ENCODE assay signal across 1 cellular context in the genomic region with DNA sequence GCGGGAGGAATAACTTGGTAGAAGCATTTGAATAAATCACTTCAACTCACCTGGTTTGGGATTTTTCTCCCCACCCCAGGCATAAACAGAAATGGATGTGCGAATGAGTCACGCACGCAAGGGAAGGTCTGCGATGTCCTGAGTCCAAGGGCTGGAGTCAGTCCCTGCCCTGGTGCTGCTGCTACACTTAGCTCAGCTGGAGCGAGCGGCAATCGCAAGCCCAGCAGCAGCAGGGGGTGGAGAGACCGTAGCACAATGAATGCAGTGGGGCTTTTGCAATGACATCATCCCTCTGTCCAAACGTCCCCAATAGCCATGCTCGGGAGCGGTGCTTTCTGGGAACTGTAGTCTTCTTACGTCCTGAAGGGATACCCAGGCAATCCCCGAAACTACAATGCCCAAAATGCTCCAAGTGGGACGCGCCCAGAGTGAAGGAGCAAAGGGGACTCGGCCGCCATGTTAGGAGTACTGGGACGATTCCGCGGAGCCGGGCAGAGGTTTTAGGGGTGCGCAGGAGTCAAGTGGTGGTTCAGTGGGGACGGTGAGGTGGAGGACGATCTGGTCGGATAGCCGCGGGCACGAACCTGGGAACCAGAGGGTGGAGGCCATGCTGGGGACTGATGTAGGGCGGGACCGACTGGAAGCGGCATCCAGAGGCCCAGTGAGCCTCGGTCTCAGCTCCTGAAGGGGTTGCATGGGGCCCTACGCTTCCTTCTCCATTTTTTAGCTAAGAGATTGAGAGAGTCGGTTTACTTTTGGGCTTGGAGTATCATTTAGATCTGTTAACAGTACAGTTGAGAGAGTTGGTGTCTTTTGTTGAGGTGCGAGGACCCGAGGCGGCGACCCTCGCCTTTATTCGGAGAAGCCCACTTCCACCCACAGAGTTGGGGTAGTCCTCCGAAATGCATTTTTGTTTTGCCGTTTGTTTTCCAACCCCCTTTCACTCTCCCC.
TF ChIP-seq lines count a peak whose summit lies in the region.

A gene with protein sequence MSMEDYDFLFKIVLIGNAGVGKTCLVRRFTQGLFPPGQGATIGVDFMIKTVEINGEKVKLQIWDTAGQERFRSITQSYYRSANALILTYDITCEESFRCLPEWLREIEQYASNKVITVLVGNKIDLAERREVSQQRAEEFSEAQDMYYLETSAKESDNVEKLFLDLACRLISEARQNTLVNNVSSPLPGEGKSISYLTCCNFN (minus strand): TSS at position 257 of the 951 bp plus-strand sequence. CDS start 74,581 bp downstream, outside the sequence.

TF ChIP-seq in H1, 55 proteins besides CTCF, POLR2A, EP300 and RAD21 (continued from another document):
- 0 out of 4 replicates have a peak, but pooled peaks of 1 of the 2 experiments have one; percentile 60 for TF ChIP-seq HDAC2 (IDR thresholded peaks at IDR 0.05; ENCODE audit: borderline replicate concordance in 1 of 2, low read depth in 2 of 2, low read length in 2 of 2)
- peak; percentile 86 for TF ChIP-seq TAF7 (optimal IDR thresholded peaks at IDR 0.05; ENCODE audit: borderline replicate concordance, low read depth, low read length)
- TF ChIP-seq KDM5A (IDR thresholded peaks at IDR 0.05; ENCODE audit: low read length), result peak; percentile 46; the same call in 1 of the 2 replicates
- no peak for TF ChIP-seq NANOG (IDR thresholded peaks at IDR 0.05; ENCODE audit: insufficient read depth, low read depth, low read length, poor library complexity, severe bottlenecking)
- TF ChIP-seq CHD1 (IDR thresholded peaks at IDR 0.05; ENCODE audit: low read depth, low read length), result peak; percentile 71; the same call in 1 of the 2 replicates
- peak; percentile 55; the same call in 1 of the 2 replicates for TF ChIP-seq CEBPB (IDR thresholded peaks at IDR 0.05; ENCODE audit: low read depth, low read length)
- TF ChIP-seq RBBP5 (IDR thresholded peaks at IDR 0.05; ENCODE audit: borderline replicate concordance, low read depth, low read length), result 0 out of 2 replicates have a peak, but pooled peaks have one; percentile 22
- no peak for TF ChIP-seq SRF (IDR thresholded peaks at IDR 0.05; ENCODE audit: low read depth, low read length)
- peak; percentile 52; the same call in 1 of the 2 replicates for TF ChIP-seq GTF2F1 (IDR thresholded peaks at IDR 0.05; ENCODE audit: borderline replicate concordance, low read depth, low read length)
- no peak for TF ChIP-seq KDM1A (IDR thresholded peaks at IDR 0.05; ENCODE audit: borderline replicate concordance, low read length)
- peak; percentile 71; the same call in 1 of the 2 replicates for TF ChIP-seq JUN (IDR thresholded peaks at IDR 0.05; ENCODE audit: low read depth, low read length)
- no peak; the same call in 1 of the 2 replicates for TF ChIP-seq NRF1 (IDR thresholded peaks at IDR 0.05; ENCODE audit: low read depth, low read length)
- no peak for TF ChIP-seq RFX5 (IDR thresholded peaks at IDR 0.05; ENCODE audit: borderline replicate concordance, low read depth, low read length)
- no peak for TF ChIP-seq MAFK (IDR thresholded peaks at IDR 0.05; ENCODE audit: low read depth, low read length)
- TF ChIP-seq BCL11A (IDR thresholded peaks at IDR 0.05; ENCODE audit: low read depth in 2 of 2, low read length in 2 of 2), result no peak
- no peak for TF ChIP-seq SP2 (IDR thresholded peaks at IDR 0.05; ENCODE audit: low read length)
- TF ChIP-seq ZNF274 (IDR thresholded peaks at IDR 0.05; ENCODE audit: borderline replicate concordance, extremely low read depth, low read length), result no peak
- peak in 1 of 2 experiments; percentile 93; a peak in 3 of 4 replicates for TF ChIP-seq SIN3A (conservative IDR thresholded peaks at IDR 0.05 in 1 of 2, IDR thresholded peaks at IDR 0.05 in 1 of 2; ENCODE audit: low read depth in 1 of 2, low read length in 2 of 2)
- no peak for TF ChIP-seq RNF2 (IDR thresholded peaks at IDR 0.05; ENCODE audit: borderline replicate concordance, low read depth, low read length, missing control alignments, poor library complexity, severe bottlenecking)
- TF ChIP-seq SIX5 (IDR thresholded peaks at IDR 0.05; ENCODE audit: low read depth, low read length), result peak; percentile 91
- TF ChIP-seq RXRA (IDR thresholded peaks at IDR 0.05; ENCODE audit: insufficient read depth, low read depth, low read length), result no peak
- TF ChIP-seq FOSL1 (IDR thresholded peaks at IDR 0.05; ENCODE audit: insufficient read depth, low read depth, low read length), result no peak
- no peak for TF ChIP-seq HDAC6 (IDR thresholded peaks at IDR 0.05; ENCODE audit: low read depth, low read length)
- no peak for TF ChIP-seq BRCA1 (IDR thresholded peaks at IDR 0.05; ENCODE audit: low read depth, low read length)
- TF ChIP-seq CTBP2 (IDR thresholded peaks at IDR 0.05; ENCODE audit: borderline replicate concordance, insufficient read depth, insufficient read length, low read length), result peak; percentile 55
- TF ChIP-seq SAP30 (IDR thresholded peaks at IDR 0.05; ENCODE audit: insufficient read depth, insufficient replicate concordance, low read length), result no peak
- TF ChIP-seq JUND (IDR thresholded peaks at IDR 0.05; ENCODE audit: low read length), result peak; percentile 94
- TF ChIP-seq, protein P1, sequence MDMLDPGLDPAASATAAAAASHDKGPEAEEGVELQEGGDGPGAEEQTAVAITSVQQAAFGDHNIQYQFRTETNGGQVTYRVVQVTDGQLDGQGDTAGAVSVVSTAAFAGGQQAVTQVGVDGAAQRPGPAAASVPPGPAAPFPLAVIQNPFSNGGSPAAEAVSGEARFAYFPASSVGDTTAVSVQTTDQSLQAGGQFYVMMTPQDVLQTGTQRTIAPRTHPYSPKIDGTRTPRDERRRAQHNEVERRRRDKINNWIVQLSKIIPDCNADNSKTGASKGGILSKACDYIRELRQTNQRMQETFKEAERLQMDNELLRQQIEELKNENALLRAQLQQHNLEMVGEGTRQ (IDR thresholded peaks at IDR 0.05; ENCODE audit: low read length), result no peak
- TF ChIP-seq GABPA (IDR thresholded peaks at IDR 0.05; ENCODE audit: borderline replicate concordance, insufficient read depth, low read length), result no peak
- peak; percentile 97 for TF ChIP-seq TAF1 (IDR thresholded peaks at IDR 0.05; ENCODE audit: low read depth, low read length)
- TF ChIP-seq, protein P2, sequence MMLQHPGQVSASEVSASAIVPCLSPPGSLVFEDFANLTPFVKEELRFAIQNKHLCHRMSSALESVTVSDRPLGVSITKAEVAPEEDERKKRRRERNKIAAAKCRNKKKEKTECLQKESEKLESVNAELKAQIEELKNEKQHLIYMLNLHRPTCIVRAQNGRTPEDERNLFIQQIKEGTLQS (IDR thresholded peaks at IDR 0.05; ENCODE audit: insufficient read depth, low read depth, low read length), result 0 out of 2 replicates have a peak, but pooled peaks have one; percentile 15
- TF ChIP-seq CBX8 (IDR thresholded peaks at IDR 0.05; ENCODE audit: borderline replicate concordance, low read depth, low read length), result no peak
- TF ChIP-seq, protein P3, sequence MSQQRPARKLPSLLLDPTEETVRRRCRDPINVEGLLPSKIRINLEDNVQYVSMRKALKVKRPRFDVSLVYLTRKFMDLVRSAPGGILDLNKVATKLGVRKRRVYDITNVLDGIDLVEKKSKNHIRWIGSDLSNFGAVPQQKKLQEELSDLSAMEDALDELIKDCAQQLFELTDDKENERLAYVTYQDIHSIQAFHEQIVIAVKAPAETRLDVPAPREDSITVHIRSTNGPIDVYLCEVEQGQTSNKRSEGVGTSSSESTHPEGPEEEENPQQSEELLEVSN (IDR thresholded peaks at IDR 0.05), result no peak
- TF ChIP-seq EGR1 (IDR thresholded peaks at IDR 0.05; ENCODE audit: borderline replicate concordance, low read depth, low read length), result peak; percentile 28; the same call in 1 of the 2 replicates
- TF ChIP-seq EZH2 (IDR thresholded peaks at IDR 0.05; ENCODE audit: low read depth, low read length, severe bottlenecking), result no peak
- peak; percentile 96 for TF ChIP-seq PHF8 (conservative IDR thresholded peaks at IDR 0.05; ENCODE audit: low read depth, low read length)
- TF ChIP-seq BACH1 (IDR thresholded peaks at IDR 0.05; ENCODE audit: low read length), result no peak
- TF ChIP-seq POLR2AphosphoS5 (IDR thresholded peaks at IDR 0.05; ENCODE audit: low read depth, low read length), result peak; percentile 98
- TF ChIP-seq, protein P4, sequence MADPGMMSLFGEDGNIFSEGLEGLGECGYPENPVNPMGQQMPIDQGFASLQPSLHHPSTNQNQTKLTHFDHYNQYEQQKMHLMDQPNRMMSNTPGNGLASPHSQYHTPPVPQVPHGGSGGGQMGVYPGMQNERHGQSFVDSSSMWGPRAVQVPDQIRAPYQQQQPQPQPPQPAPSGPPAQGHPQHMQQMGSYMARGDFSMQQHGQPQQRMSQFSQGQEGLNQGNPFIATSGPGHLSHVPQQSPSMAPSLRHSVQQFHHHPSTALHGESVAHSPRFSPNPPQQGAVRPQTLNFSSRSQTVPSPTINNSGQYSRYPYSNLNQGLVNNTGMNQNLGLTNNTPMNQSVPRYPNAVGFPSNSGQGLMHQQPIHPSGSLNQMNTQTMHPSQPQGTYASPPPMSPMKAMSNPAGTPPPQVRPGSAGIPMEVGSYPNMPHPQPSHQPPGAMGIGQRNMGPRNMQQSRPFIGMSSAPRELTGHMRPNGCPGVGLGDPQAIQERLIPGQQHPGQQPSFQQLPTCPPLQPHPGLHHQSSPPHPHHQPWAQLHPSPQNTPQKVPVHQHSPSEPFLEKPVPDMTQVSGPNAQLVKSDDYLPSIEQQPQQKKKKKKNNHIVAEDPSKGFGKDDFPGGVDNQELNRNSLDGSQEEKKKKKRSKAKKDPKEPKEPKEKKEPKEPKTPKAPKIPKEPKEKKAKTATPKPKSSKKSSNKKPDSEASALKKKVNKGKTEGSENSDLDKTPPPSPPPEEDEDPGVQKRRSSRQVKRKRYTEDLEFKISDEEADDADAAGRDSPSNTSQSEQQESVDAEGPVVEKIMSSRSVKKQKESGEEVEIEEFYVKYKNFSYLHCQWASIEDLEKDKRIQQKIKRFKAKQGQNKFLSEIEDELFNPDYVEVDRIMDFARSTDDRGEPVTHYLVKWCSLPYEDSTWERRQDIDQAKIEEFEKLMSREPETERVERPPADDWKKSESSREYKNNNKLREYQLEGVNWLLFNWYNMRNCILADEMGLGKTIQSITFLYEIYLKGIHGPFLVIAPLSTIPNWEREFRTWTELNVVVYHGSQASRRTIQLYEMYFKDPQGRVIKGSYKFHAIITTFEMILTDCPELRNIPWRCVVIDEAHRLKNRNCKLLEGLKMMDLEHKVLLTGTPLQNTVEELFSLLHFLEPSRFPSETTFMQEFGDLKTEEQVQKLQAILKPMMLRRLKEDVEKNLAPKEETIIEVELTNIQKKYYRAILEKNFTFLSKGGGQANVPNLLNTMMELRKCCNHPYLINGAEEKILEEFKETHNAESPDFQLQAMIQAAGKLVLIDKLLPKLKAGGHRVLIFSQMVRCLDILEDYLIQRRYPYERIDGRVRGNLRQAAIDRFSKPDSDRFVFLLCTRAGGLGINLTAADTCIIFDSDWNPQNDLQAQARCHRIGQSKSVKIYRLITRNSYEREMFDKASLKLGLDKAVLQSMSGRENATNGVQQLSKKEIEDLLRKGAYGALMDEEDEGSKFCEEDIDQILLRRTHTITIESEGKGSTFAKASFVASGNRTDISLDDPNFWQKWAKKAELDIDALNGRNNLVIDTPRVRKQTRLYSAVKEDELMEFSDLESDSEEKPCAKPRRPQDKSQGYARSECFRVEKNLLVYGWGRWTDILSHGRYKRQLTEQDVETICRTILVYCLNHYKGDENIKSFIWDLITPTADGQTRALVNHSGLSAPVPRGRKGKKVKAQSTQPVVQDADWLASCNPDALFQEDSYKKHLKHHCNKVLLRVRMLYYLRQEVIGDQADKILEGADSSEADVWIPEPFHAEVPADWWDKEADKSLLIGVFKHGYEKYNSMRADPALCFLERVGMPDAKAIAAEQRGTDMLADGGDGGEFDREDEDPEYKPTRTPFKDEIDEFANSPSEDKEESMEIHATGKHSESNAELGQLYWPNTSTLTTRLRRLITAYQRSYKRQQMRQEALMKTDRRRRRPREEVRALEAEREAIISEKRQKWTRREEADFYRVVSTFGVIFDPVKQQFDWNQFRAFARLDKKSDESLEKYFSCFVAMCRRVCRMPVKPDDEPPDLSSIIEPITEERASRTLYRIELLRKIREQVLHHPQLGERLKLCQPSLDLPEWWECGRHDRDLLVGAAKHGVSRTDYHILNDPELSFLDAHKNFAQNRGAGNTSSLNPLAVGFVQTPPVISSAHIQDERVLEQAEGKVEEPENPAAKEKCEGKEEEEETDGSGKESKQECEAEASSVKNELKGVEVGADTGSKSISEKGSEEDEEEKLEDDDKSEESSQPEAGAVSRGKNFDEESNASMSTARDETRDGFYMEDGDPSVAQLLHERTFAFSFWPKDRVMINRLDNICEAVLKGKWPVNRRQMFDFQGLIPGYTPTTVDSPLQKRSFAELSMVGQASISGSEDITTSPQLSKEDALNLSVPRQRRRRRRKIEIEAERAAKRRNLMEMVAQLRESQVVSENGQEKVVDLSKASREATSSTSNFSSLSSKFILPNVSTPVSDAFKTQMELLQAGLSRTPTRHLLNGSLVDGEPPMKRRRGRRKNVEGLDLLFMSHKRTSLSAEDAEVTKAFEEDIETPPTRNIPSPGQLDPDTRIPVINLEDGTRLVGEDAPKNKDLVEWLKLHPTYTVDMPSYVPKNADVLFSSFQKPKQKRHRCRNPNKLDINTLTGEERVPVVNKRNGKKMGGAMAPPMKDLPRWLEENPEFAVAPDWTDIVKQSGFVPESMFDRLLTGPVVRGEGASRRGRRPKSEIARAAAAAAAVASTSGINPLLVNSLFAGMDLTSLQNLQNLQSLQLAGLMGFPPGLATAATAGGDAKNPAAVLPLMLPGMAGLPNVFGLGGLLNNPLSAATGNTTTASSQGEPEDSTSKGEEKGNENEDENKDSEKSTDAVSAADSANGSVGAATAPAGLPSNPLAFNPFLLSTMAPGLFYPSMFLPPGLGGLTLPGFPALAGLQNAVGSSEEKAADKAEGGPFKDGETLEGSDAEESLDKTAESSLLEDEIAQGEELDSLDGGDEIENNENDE (IDR thresholded peaks at IDR 0.05; ENCODE audit: insufficient replicate concordance, low read length), result no peak
- peak; percentile 91 for TF ChIP-seq TBP (IDR thresholded peaks at IDR 0.05; ENCODE audit: low read depth, low read length)
- TF ChIP-seq, protein P5, sequence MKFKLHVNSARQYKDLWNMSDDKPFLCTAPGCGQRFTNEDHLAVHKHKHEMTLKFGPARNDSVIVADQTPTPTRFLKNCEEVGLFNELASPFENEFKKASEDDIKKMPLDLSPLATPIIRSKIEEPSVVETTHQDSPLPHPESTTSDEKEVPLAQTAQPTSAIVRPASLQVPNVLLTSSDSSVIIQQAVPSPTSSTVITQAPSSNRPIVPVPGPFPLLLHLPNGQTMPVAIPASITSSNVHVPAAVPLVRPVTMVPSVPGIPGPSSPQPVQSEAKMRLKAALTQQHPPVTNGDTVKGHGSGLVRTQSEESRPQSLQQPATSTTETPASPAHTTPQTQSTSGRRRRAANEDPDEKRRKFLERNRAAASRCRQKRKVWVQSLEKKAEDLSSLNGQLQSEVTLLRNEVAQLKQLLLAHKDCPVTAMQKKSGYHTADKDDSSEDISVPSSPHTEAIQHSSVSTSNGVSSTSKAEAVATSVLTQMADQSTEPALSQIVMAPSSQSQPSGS (IDR thresholded peaks at IDR 0.05; ENCODE audit: low read length), result peak; percentile 100
- TF ChIP-seq TCF12 (IDR thresholded peaks at IDR 0.05; ENCODE audit: low read depth, low read length), result no peak
- peak; percentile 54 for TF ChIP-seq ASH2L (IDR thresholded peaks at IDR 0.05; ENCODE audit: low read length)
- TF ChIP-seq, protein P6, sequence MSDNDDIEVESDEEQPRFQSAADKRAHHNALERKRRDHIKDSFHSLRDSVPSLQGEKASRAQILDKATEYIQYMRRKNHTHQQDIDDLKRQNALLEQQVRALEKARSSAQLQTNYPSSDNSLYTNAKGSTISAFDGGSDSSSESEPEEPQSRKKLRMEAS (IDR thresholded peaks at IDR 0.05), result peak; percentile 77; the same call in 1 of the 2 replicates
- TF ChIP-seq CREB1 (IDR thresholded peaks at IDR 0.05), result peak; percentile 91
- no peak for TF ChIP-seq SUZ12 (IDR thresholded peaks at IDR 0.05; ENCODE audit: low read length)
- TF ChIP-seq YY1 (IDR thresholded peaks at IDR 0.05; ENCODE audit: low read depth, low read length), result peak; percentile 96
- TF ChIP-seq POU5F1 (IDR thresholded peaks at IDR 0.05; ENCODE audit: low read depth, low read length), result no peak
